ENCODE assay signal across 9 cellular contexts in the genomic region with DNA sequence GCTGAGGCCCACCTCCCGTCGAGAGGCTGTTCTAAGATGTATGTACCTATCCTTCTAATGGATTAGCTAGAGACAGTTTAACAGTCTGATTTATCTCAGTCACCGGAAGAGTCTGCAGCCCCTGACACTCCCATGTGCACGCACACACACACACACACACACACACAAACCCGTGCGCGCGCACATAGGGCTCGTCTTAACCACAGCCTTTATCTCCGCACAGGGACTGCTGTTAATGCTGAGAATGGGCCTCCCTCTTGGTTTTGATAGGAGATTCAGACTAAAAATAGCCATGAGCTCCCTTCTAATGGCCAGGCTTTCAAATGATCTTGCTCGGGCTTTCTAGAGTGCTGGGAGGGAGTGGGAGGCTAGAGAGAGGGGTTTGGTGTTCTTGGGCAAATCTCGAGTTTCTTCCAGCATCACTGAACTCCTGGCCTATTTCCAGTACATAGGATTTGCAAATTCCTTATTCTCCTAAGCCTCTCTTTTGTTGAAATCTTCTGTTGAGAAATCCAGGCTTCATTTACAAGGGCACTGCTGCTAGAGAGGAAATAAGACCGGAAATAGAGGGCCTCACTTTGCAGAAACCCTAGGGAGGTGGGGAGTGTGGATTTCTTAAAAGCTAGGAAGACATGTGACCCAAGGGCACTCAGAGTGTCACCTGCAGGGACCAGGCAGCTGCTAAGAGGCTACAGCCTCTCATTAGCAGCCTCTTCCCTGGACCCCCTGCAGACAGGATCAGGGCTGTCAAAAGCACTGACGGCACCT. TPM values are rescaled to one million over a fixed set of nuclear protein-coding genes. Genes with fewer than 3 reads are reported as not detected.
DNase-seq lines count a peak whose midpoint lies in the region; ATAC-seq, FAIRE-seq and TF ChIP-seq lines count a peak whose summit lies in the region.
"Had no signal": no experiment of that assay in that cellular context is flagged by ENCODE, and none has a peak within 500 bp of the region (broad histone marks: within the 10 kb centered on the region; RNA-seq: fewer than 3 reads in every experiment).

No MANE protein-coding gene starts in this region.

- no peak overlapping the region for H3K27ac ChIP-seq in tibial nerve
- H3K27ac ChIP-seq in transverse colon: no peak overlapping the region

- H3K9me3 ChIP-seq in tibial nerve: no peaks in the 10 kb centered on the region
- H3K9me3 ChIP-seq in transverse colon: no peaks in the 10 kb centered on the region

- TF ChIP-seq EP300 in tibial nerve (IDR thresholded peaks at IDR 0.05) (no peak), transverse colon (IDR thresholded peaks at IDR 0.05; ENCODE audit: low read depth) (no peak)

- ATAC-seq in T-cell (replicated peaks in 1 of 4) (peak; percentile 52 to 79 (median 72)), HG03354 (IDR thresholded peaks at IDR 0.05; ENCODE audit: poor library complexity, severe bottlenecking, unreplicated experiment) (no peak)

- H3K27me3 ChIP-seq in tibial nerve: no peaks in the 10 kb centered on the region
- H3K27me3 ChIP-seq in transverse colon: no peaks in the 10 kb centered on the region

- H3K4me1 Mint-ChIP-seq in T-cell: peaks cover 13 to 15% (median 15%) of the 10 kb centered on the region in 3 donors

- H3K36me3 ChIP-seq in tibial nerve (peaks cover 0 to 9% (median 0%) of the 10 kb centered on the region in 3 donors), transverse colon (no peaks in the 10 kb centered on the region)

- no peak for FAIRE-seq in urothelium cell line (lab: Jason Lieb, UNC)

- POLR2A ChIA-PET in T-cell (lab: Charles Lee): no interaction called here

- peak in 4 of 6 experiments; percentile 53 to 71 (median 54) for DNase-seq in stimulated activated naive CD4-positive, alpha-beta T cell (lab: John Stamatoyannopoulos, UW)
- DNase-seq in stimulated activated naive CD4-positive, alpha-beta T cell treated with Interleukin-2 at 50 U/mL for 16 hours (lab: John Stamatoyannopoulos, UW): no peak
- DNase-seq in T-cell (peak in 28 of 34 experiments; percentile 6 to 68 (median 39)), fibroblast of villous mesenchyme (ENCODE audit: low read depth) (peak; percentile 4), tibial nerve (ENCODE audit: low spot score in 2 of 2) (no peak), urothelium cell line (ENCODE audit: low spot score) (no peak), transverse colon (no peak)

- H3K4me3 Mint-ChIP-seq in T-cell: peak overlapping the region in 2 of 3 donors; percentile 39 to 73
- H3K4me3 Mint-ChIP-seq: neural crest cell had no signal

- peaks cover 0 to 9% of the 10 kb centered on the region in 2 donors for H3K27me3 Mint-ChIP-seq in T-cell

- TF ChIP-seq CTCF in fibroblast of villous mesenchyme (IDR thresholded peaks at IDR 0.05; ENCODE audit: insufficient read depth, low read depth, low read length) (no peak), tibial nerve (IDR thresholded peaks at IDR 0.05) (no peak), transverse colon (IDR thresholded peaks at IDR 0.05) (no peak)

- CTCF ChIA-PET in T-cell (lab: Charles Lee): interaction anchor here in 1 of 2 donors (0.7 kb wide), 1 partner anchor 61 kb away, joined by 3 read pairs; no protein-coding TSS in a partner anchor

- H3K27ac Mint-ChIP-seq in T-cell: peak overlapping the region; percentile 44 to 88

- in situ Hi-C loops in transverse colon (cut with MboI; ENCODE audit: low pct_ligation_motif_present in 1 of 4, low pct_unique_long_range_greater_than_20kb in 1 of 4, low sequenced_read_pairs in 3 of 4): no loop called here

- intact Hi-C loops in transverse colon (cut with DNase I; ENCODE audit: low total_unique reads): no loop called here

- no peaks in the 10 kb centered on the region for H3K36me3 Mint-ChIP-seq in T-cell

- peaks cover 0 to 4% (median 0%) of the 10 kb centered on the region in 3 donors for H3K9me3 Mint-ChIP-seq in T-cell

- H3K4me3 ChIP-seq in fibroblast of villous mesenchyme (ENCODE audit: low read depth, low read length) (no peak overlapping the region), tibial nerve (no peak overlapping the region), transverse colon (no peak overlapping the region)

- 71 to 72% methylated on average over 13 of the region's 14 CpGs for WGBS in tibial nerve, 2 donors
- 63 to 88% methylated on average over 3 to 14 of the region's 14 CpGs for WGBS in transverse colon (ENCODE audit: low coverage in 1 of 2), 2 donors

- H3K4me1 ChIP-seq in tibial nerve (peaks cover 0 to 14% (median 0%) of the 10 kb centered on the region in 4 donors), transverse colon (peaks cover 0 to 40% (median 18%) of the 10 kb centered on the region in 4 donors)

- TF ChIP-seq POLR2A in tibial nerve (IDR thresholded peaks at IDR 0.05): no peak
- no peak for TF ChIP-seq POLR2A in transverse colon (IDR thresholded peaks at IDR 0.05)

RNA-seq across cellular contexts. Expression of gene TMEM72, which starts 2.4 kb away (rescaled TPM):
- total RNA-seq in T-cell: under 1 TPM in 1 of 5 donors, not detected in 4; 0.13 TPM
- total RNA-seq in fibroblast of villous mesenchyme: not detected in 2 replicates
- total RNA-seq in tibial nerve: under 1 TPM in 2 of 4 donors, not detected in 2; 0.20 to 0.21 TPM
- total RNA-seq in transverse colon: 10 to 100 TPM in 3 of 4 donors, 1 to 10 TPM in 1; 9.5 to 49.4 (median 16.5) TPM
- total RNA-seq: neural crest cell had no signal

RNA-seq across cellular contexts. Expression of gene RASSF4, which starts 46.1 kb away (rescaled TPM):
- total RNA-seq in T-cell: 1 to 10 TPM in 4 of 5 donors, under 1 TPM in 1; 0.55 to 2.8 (median 1.7) TPM
- total RNA-seq in fibroblast of villous mesenchyme: 6.0 and 6.8 TPM in 2 replicates
- total RNA-seq in tibial nerve: 100 to 1,000 TPM; 153 to 275 (median 185) TPM
- 10 to 100 TPM; 26.8 to 37.8 (median 27.5) TPM for total RNA-seq in transverse colon

Comparison
In these comparisons a context has a peak if more than half of its experiments do, and no peak if none do; other contexts are left out.
1. DNase-seq: peak in stimulated activated naive CD4-positive, alpha-beta T cell (4 of 6), T-cell (28 of 34) and fibroblast of villous mesenchyme (single experiment); none in stimulated activated naive CD4-positive, alpha-beta T cell treated with Interleukin-2 at 50 U/mL for 16 hours (single experiment), tibial nerve (0 of 2), urothelium cell line (single experiment) and transverse colon (single experiment).
2. RNA of gene TMEM72, which starts 2.4 kb away (total RNA-seq): 9.5 to 49.4 TPM in transverse colon; 0.20 to 0.21 TPM in tibial nerve, 0.13 TPM in T-cell and not detected in fibroblast of villous mesenchyme; every median in the first group is over 4 times any median in the second.